8 cellular contexts compared by ENCODE assay signal in genomic region chr1:46533179-46533864, GRCh38. TPM values are rescaled to one million over a fixed set of nuclear protein-coding genes. Genes with fewer than 3 reads are reported as not detected.
A peak's percentile ranks its signal among the peaks of the same experiment; 100 is the strongest.
DNase-seq lines count a peak whose midpoint lies in the region; ATAC-seq lines count a peak whose summit lies in the region.

No MANE protein-coding gene starts in this region.

- peak overlapping the region; percentile 93 for H3K4me2 ChIP-seq in mesenchymal stem cell (ENCODE audit: low read length, poor library complexity, severe bottlenecking)

- H3K27ac ChIP-seq in duodenal mucosa (ENCODE audit: low read depth, low read length) = no peak overlapping the region
- no peak overlapping the region for H3K27ac ChIP-seq in mesenchymal stem cell (ENCODE audit: low read length, poor library complexity, severe bottlenecking)

- H4K91ac ChIP-seq in mesenchymal stem cell (ENCODE audit: low read length) = no peak overlapping the region

- no peaks in the 10 kb centered on the region for H3K9me3 ChIP-seq in duodenal mucosa (ENCODE audit: control insufficient read depth in 1 of 2, low read length in 2 of 2)
- H3K9me3 ChIP-seq in mesenchymal stem cell (ENCODE audit: control insufficient read depth, low read length) = no peaks in the 10 kb centered on the region

- peak; percentile 43 for DNase-seq in AG08395 (ENCODE audit: low spot score)
- DNase-seq in activated CD4-positive, alpha-beta T cell treated with anti-CD3 and anti-CD28 coated beads, Interleukin-2, amount 50 U/mL, for 48 hours = peak; percentile 35 to 44
- peak; percentile 36 for DNase-seq in mesenchymal stem cell
- DNase-seq in stimulated activated naive CD8-positive, alpha-beta T cell treated with anti-CD3 and anti-CD28 coated beads, Interleukin-15, Interleukin-2, amounts not matched to agents 100 U/mL and 50 U/mL, for 24 hours = peak; percentile 45
- DNase-seq in NCI-H82 (lab: John Stamatoyannopoulos, UW) = no peak
- no peak for DNase-seq in NCI-H187 (lab: John Stamatoyannopoulos, UW)

- no peak overlapping the region for H3K23ac ChIP-seq in mesenchymal stem cell (ENCODE audit: low read length in 2 of 2)

- peak; percentile 28 for ATAC-seq in HG03280 (IDR thresholded peaks at IDR 0.05; ENCODE audit: unreplicated experiment)
- ATAC-seq in stimulated activated naive CD8-positive, alpha-beta T cell treated with anti-CD3 and anti-CD28 coated beads, Interleukin-15, Interleukin-2, amounts not matched to agents 100 U/mL and 50 U/mL, for 24 hours = peak; percentile 40

- H2BK5ac ChIP-seq in mesenchymal stem cell (ENCODE audit: low read depth, low read length, poor library complexity, severe bottlenecking) = no peak overlapping the region

- H3K9ac ChIP-seq in duodenal mucosa (ENCODE audit: low read depth in 1 of 2, low read length in 2 of 2) (peak overlapping the region in 1 of 2 donors; percentile 12), mesenchymal stem cell (ENCODE audit: low read length) (peak overlapping the region; percentile 68)

- no peak overlapping the region for H3K4ac ChIP-seq in mesenchymal stem cell (ENCODE audit: low read depth in 1 of 2, low read length in 2 of 2)

- no peak overlapping the region for H3K18ac ChIP-seq in mesenchymal stem cell (ENCODE audit: low read depth in 1 of 2, low read length in 2 of 2)

- H3K79me1 ChIP-seq in mesenchymal stem cell (replicated peaks; ENCODE audit: low read length, poor library complexity, severe bottlenecking) = no peaks in the 10 kb centered on the region

- H2BK12ac ChIP-seq in mesenchymal stem cell (ENCODE audit: low read length in 2 of 2) = no peak overlapping the region

- no peak overlapping the region for H2BK120ac ChIP-seq in mesenchymal stem cell (ENCODE audit: low read depth, low read length)

- H2AFZ ChIP-seq in mesenchymal stem cell (ENCODE audit: low read depth, low read length) = peak overlapping the region; percentile 18

- H2AK5ac ChIP-seq in mesenchymal stem cell (ENCODE audit: low read length, severe bottlenecking) = no peak overlapping the region

- H3K36me3 ChIP-seq in duodenal mucosa (ENCODE audit: control insufficient read depth in 1 of 2, insufficient read depth in 2 of 2, low read length in 2 of 2) (no peaks in the 10 kb centered on the region), mesenchymal stem cell (ENCODE audit: control insufficient read depth in 1 of 2, insufficient read depth in 2 of 2, low read depth in 1 of 2, low read length in 2 of 2) (no peaks in the 10 kb centered on the region)

- peaks cover 33 to 35% of the 10 kb centered on the region in 2 donors for H3K27me3 ChIP-seq in duodenal mucosa (ENCODE audit: control insufficient read depth in 1 of 2, insufficient read depth in 2 of 2, low read length in 2 of 2)
- H3K27me3 ChIP-seq in mesenchymal stem cell (ENCODE audit: control insufficient read depth in 1 of 2, insufficient read depth in 1 of 2, low read length in 2 of 2) = peaks cover 87 to 89% of the 10 kb centered on the region in 2 experiments

- no peak overlapping the region for H3K14ac ChIP-seq in mesenchymal stem cell (ENCODE audit: low read length in 2 of 2)

- H3K4me3 ChIP-seq in duodenal mucosa (ENCODE audit: low read depth in 1 of 2, low read length in 2 of 2) = peak overlapping the region; percentile 4 to 54
- peak overlapping the region; percentile 50 to 58 for H3K4me3 ChIP-seq in mesenchymal stem cell (ENCODE audit: insufficient read depth in 1 of 2, low read depth in 1 of 2, low read length in 2 of 2)

- 9% methylated on average over 61 of the region's 71 CpGs for WGBS in mesenchymal stem cell

- H2BK15ac ChIP-seq in mesenchymal stem cell (ENCODE audit: low read depth, poor library complexity, severe bottlenecking) = no peak overlapping the region

- peaks cover 7% of the 10 kb centered on the region in 2 donors for H3K4me1 ChIP-seq in duodenal mucosa (ENCODE audit: control insufficient read depth in 1 of 2, insufficient read depth in 2 of 2, low read length in 2 of 2)
- peaks cover 6% of the 10 kb centered on the region for H3K4me1 ChIP-seq in mesenchymal stem cell (ENCODE audit: control insufficient read depth, insufficient read depth, low read depth, low read length)

- peak overlapping the region; percentile 61 for H4K8ac ChIP-seq in mesenchymal stem cell (ENCODE audit: low read length)

RNA-seq across cellular contexts. Expression of gene KNCN, which starts 18.1 kb away (rescaled TPM):
- not detected for polyA plus RNA-seq in mesenchymal stem cell (2013, experiment 1 of 2)
- not detected for polyA plus RNA-seq in mesenchymal stem cell (2013, experiment 2 of 2)

RNA-seq across cellular contexts. Expression of gene DMBX1, which starts 43.7 kb away (rescaled TPM):
- polyA plus RNA-seq in mesenchymal stem cell (2013, experiment 1 of 2) = not detected
- not detected for polyA plus RNA-seq in mesenchymal stem cell (2013, experiment 2 of 2)

Comparison
In these comparisons a context has a peak if more than half of its experiments do, and no peak if none do; other contexts are left out.
1. DNase-seq: peak in AG08395 (single experiment), activated CD4-positive, alpha-beta T cell treated with anti-CD3 and anti-CD28 coated beads, Interleukin-2, amount 50 U/mL, for 48 hours (2 of 2), mesenchymal stem cell (single experiment) and stimulated activated naive CD8-positive, alpha-beta T cell treated with anti-CD3 and anti-CD28 coated beads, Interleukin-15, Interleukin-2, amounts not matched to agents 100 U/mL and 50 U/mL, for 24 hours (single experiment); none in NCI-H82 (single experiment) and NCI-H187 (0 of 2).